Comparison of ENCODE assay signal across 18 cellular contexts in the genomic region with DNA sequence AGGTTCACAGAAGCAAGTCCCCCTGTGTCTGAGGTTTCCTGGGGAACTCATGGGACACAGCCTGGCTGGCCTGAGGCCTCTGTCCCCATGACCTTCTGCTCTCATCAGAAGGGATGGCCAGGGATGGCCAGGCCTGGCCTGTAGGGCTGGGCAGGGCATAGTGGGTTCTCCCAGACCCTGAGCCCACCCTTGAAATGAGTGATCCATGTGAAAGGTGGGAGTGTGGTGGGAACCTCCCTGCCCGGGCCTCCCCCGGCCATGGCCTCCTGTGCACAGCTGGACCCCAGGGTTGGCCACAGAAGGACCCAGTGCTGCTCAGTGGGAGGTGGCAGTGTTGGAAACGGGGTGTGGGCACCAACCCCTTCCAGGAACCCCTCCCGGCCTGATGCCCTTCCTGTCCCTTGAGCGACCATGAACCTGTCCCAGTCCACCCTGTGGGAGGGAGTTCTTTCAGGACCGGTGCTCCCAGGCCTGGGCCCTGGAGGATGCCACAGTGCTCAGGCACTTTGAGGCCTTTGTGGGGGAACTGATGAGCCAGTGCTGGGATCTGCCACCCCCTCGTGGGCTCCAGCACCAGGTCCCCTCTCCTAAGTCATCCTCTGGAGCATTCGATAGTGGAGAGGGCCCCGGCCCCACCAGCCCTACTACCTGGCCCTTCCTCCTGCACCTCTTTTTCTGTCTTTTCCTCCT. TPM values are rescaled to one million over a fixed set of nuclear protein-coding genes. Genes with fewer than 3 reads are reported as not detected.
DNase-seq lines count a peak whose midpoint lies in the region; ATAC-seq and TF ChIP-seq lines count a peak whose summit lies in the region.
"Had no signal": no experiment of that assay in that cellular context is flagged by ENCODE, and none has a peak within 500 bp of the region (broad histone marks: within the 10 kb centered on the region; RNA-seq: fewer than 3 reads in every experiment).

No MANE protein-coding gene starts in this region.

- H3K9me2 ChIP-seq in hepatocyte (replicated peaks; ENCODE audit: insufficient read depth): no peaks in the 10 kb centered on the region

- no peak overlapping the region for H2BK12ac ChIP-seq in neuronal stem cell (ENCODE audit: low read length)

- H3K79me1 ChIP-seq in neuronal stem cell (ENCODE audit: low read depth, low read length): peaks cover 1% of the 10 kb centered on the region

- H3K14ac ChIP-seq in neuronal stem cell (ENCODE audit: low read length): peak overlapping the region; percentile 84

- no peak overlapping the region for H3K4me3 ChIP-seq in right atrium auricular region
- no peak overlapping the region for H3K4me3 ChIP-seq in right cardiac atrium (ENCODE audit: low read length)
- H3K4me3 ChIP-seq in coronary artery: no peak overlapping the region
- H3K4me3 ChIP-seq in neuronal stem cell (ENCODE audit: low read length in 2 of 2): no peak overlapping the region
- H3K4me3 ChIP-seq in right lobe of liver: no peak overlapping the region
- no peak overlapping the region for H3K4me3 ChIP-seq in hepatocyte
- H3K4me3 ChIP-seq: BLaER1 had no signal

- no peaks in the 10 kb centered on the region for H3K4me1 ChIP-seq in right atrium auricular region
- H3K4me1 ChIP-seq in right cardiac atrium (ENCODE audit: control insufficient read depth, insufficient read depth, low read length): no peaks in the 10 kb centered on the region
- no peaks in the 10 kb centered on the region for H3K4me1 ChIP-seq in neuronal stem cell (ENCODE audit: control insufficient read depth in 2 of 2, insufficient read depth in 1 of 2, low read depth in 1 of 2, low read length in 2 of 2)
- no peaks in the 10 kb centered on the region for H3K4me1 ChIP-seq in right lobe of liver
- no peaks in the 10 kb centered on the region for H3K4me1 ChIP-seq in hepatocyte (ENCODE audit: insufficient read depth)
- H3K4me1 ChIP-seq: BLaER1, Caco-2 had no signal

- H2AK5ac ChIP-seq in neuronal stem cell (ENCODE audit: low read depth, low read length): peak overlapping the region; percentile 23

- H2AFZ ChIP-seq in neuronal stem cell (ENCODE audit: low read length): no peak overlapping the region
- no peak overlapping the region for H2AFZ ChIP-seq in hepatocyte

- no peak overlapping the region for H4K8ac ChIP-seq in neuronal stem cell (ENCODE audit: low read depth, low read length)

- H3K18ac ChIP-seq in neuronal stem cell (ENCODE audit: low read length): peak overlapping the region; percentile 25

- H3K36me3 ChIP-seq in right atrium auricular region (no peaks in the 10 kb centered on the region), neuronal stem cell (replicated peaks in 1 of 2; ENCODE audit: control insufficient read depth in 2 of 2, insufficient read depth in 2 of 2, low read length in 2 of 2) (no peaks in the 10 kb centered on the region), right lobe of liver (no peaks in the 10 kb centered on the region), hepatocyte (replicated peaks; ENCODE audit: insufficient read depth, low read depth) (no peaks in the 10 kb centered on the region)
- H3K36me3 ChIP-seq: BLaER1 had no signal

- H3K79me2 ChIP-seq in hepatocyte: no peaks in the 10 kb centered on the region

- peak overlapping the region; percentile 70 for H3K23ac ChIP-seq in neuronal stem cell (ENCODE audit: low read depth, low read length, poor library complexity)

- TF ChIP-seq POLR2A in right lobe of liver (IDR thresholded peaks at IDR 0.05): no peak

- H3K27me3 ChIP-seq in right atrium auricular region: no peaks in the 10 kb centered on the region
- no peaks in the 10 kb centered on the region for H3K27me3 ChIP-seq in right cardiac atrium (ENCODE audit: control insufficient read depth, insufficient read depth)
- H3K27me3 ChIP-seq in neuronal stem cell (ENCODE audit: control insufficient read depth in 3 of 3, insufficient read depth in 3 of 3, low read depth in 1 of 3, low read length in 3 of 3): peaks cover 0 to 2% (median 0%) of the 10 kb centered on the region in 3 experiments
- no peaks in the 10 kb centered on the region for H3K27me3 ChIP-seq in right lobe of liver
- no peaks in the 10 kb centered on the region for H3K27me3 ChIP-seq in hepatocyte
- H3K27me3 ChIP-seq: BLaER1 had no signal

- peak overlapping the region; percentile 30 for H3K9ac ChIP-seq in neuronal stem cell (ENCODE audit: low read depth, low read length, poor library complexity)
- H3K9ac ChIP-seq: BLaER1 had no signal

- TF ChIP-seq CTCF in right atrium auricular region (IDR thresholded peaks at IDR 0.05) (no peak), coronary artery (IDR thresholded peaks at IDR 0.05) (no peak), right lobe of liver (IDR thresholded peaks at IDR 0.05) (no peak), hepatocyte (IDR thresholded peaks at IDR 0.05; ENCODE audit: poor library complexity) (no peak)

- 83% methylated on average over 9 of the region's 9 CpGs for WGBS in right cardiac atrium
- WGBS in neuronal stem cell (ENCODE audit: extremely low coverage in 2 of 2, insufficient read length in 2 of 2, insufficient replicate concordance in 1 of 2), 2 donors: no CpG with 5 or more reads among the region's 9 CpGs
- 83% methylated on average over 1 of the region's 9 CpGs for WGBS in right lobe of liver (ENCODE audit: insufficient coverage, low coverage, low lambda C conversion rate, missing lambda C conversion rate)
- 84% methylated on average over 9 of the region's 9 CpGs for WGBS in hepatocyte (ENCODE audit: low lambda C conversion rate, missing lambda C conversion rate)

- no peaks in the 10 kb centered on the region for H4K20me1 ChIP-seq in hepatocyte (ENCODE audit: insufficient read depth, poor library complexity, severe bottlenecking)
- H4K20me1 ChIP-seq: BLaER1 had no signal

- H3K9me3 ChIP-seq in right atrium auricular region (no peaks in the 10 kb centered on the region), right cardiac atrium (ENCODE audit: control insufficient read depth, low read length) (no peaks in the 10 kb centered on the region), neuronal stem cell (replicated peaks in 1 of 2; ENCODE audit: control insufficient read depth in 2 of 2, insufficient read depth in 1 of 2, low read depth in 1 of 2, low read length in 2 of 2) (peaks cover 5 to 13% of the 10 kb centered on the region in 2 donors), right lobe of liver (no peaks in the 10 kb centered on the region), hepatocyte (ENCODE audit: low read depth) (no peaks in the 10 kb centered on the region)
- H3K9me3 ChIP-seq: BLaER1 had no signal

- no peak overlapping the region for H2BK120ac ChIP-seq in neuronal stem cell (ENCODE audit: low read depth, low read length)

- H4K91ac ChIP-seq in neuronal stem cell (ENCODE audit: low read depth, low read length, poor library complexity): no peak overlapping the region

- no peak overlapping the region for H2BK5ac ChIP-seq in neuronal stem cell (ENCODE audit: low read length)

- intact Hi-C loops in right cardiac atrium (cut with DNase I) (no loop called here), right lobe of liver (cut with DNase I) (no loop called here)

- ATAC-seq in right cardiac atrium (no peak), right lobe of liver (no peak)
- ATAC-seq: HepG2 had no signal

- H3K4me2 ChIP-seq in neuronal stem cell (ENCODE audit: insufficient read depth, low read length, poor library complexity, severe bottlenecking): no peak overlapping the region
- H3K4me2 ChIP-seq in hepatocyte: no peak overlapping the region
- H3K4me2 ChIP-seq: BLaER1 had no signal

- no peak overlapping the region for H3K27ac ChIP-seq in right atrium auricular region
- no peak overlapping the region for H3K27ac ChIP-seq in right cardiac atrium (ENCODE audit: low read length)
- no peak overlapping the region for H3K27ac ChIP-seq in coronary artery
- no peak overlapping the region for H3K27ac ChIP-seq in neuronal stem cell (replicated peaks; ENCODE audit: low read length)
- no peak overlapping the region for H3K27ac ChIP-seq in right lobe of liver
- H3K27ac ChIP-seq in hepatocyte: no peak overlapping the region
- H3K27ac ChIP-seq: 22Rv1, BLaER1 had no signal

- H2BK15ac ChIP-seq in neuronal stem cell (ENCODE audit: low read length): no peak overlapping the region

- DNase-seq in right atrium auricular region (ENCODE audit: low spot score): peak; percentile 36
- no peak for DNase-seq in right cardiac atrium
- peak; percentile 54 for DNase-seq in coronary artery (ENCODE audit: low spot score)
- DNase-seq in neuronal stem cell (ENCODE audit: low spot score): no peak
- DNase-seq in activated gamma-delta T cell (lab: John Stamatoyannopoulos, UW): no peak
- no peak for DNase-seq in right lobe of liver
- no peak for DNase-seq in hepatocyte (ENCODE audit: low spot score)
- DNase-seq in effector CD8-positive, alpha-beta T cell (lab: John Stamatoyannopoulos, UW): no peak
- DNase-seq: AML-193; Caco-2; CD8-positive, alpha-beta memory T cell; DMS53; GF-D8; HCEC 1CT; HFFc6 had no signal

- H3K4ac ChIP-seq in neuronal stem cell (ENCODE audit: low read length): no peak overlapping the region

RNA-seq across cellular contexts. Expression of gene ZNF14, which starts 15.5 kb away (rescaled TPM):
- total RNA-seq in right atrium auricular region (1 to 10 TPM; 2.8 to 4.6 TPM), right cardiac atrium (1 to 10 TPM; 4.4 to 5.8 (median 5.3) TPM), right lobe of liver (under 1 TPM; 0.25 to 0.67 (median 0.41) TPM), hepatocyte (7.3 and 7.5 TPM in 2 replicates)
- polyA plus RNA-seq in right cardiac atrium (3.5 TPM), hepatocyte (3.9 and 4.6 TPM in 2 replicates)
- 5.3 TPM for polyA plus RNA-seq in neuronal stem cell (2013, experiment 1 of 2)
- polyA plus RNA-seq in neuronal stem cell (2013, experiment 2 of 2): 5.5 TPM

Comparison
In these comparisons a context has a peak if more than half of its experiments do, and no peak if none do; other contexts are left out.
1. DNase-seq: peak in right atrium auricular region (single experiment) and coronary artery (single experiment); none in right cardiac atrium (0 of 3), neuronal stem cell (single experiment), activated gamma-delta T cell (single experiment), right lobe of liver (0 of 3), hepatocyte (single experiment) and effector CD8-positive, alpha-beta T cell (single experiment).